ENCODE assay signal across 8 cellular contexts in the genomic region with DNA sequence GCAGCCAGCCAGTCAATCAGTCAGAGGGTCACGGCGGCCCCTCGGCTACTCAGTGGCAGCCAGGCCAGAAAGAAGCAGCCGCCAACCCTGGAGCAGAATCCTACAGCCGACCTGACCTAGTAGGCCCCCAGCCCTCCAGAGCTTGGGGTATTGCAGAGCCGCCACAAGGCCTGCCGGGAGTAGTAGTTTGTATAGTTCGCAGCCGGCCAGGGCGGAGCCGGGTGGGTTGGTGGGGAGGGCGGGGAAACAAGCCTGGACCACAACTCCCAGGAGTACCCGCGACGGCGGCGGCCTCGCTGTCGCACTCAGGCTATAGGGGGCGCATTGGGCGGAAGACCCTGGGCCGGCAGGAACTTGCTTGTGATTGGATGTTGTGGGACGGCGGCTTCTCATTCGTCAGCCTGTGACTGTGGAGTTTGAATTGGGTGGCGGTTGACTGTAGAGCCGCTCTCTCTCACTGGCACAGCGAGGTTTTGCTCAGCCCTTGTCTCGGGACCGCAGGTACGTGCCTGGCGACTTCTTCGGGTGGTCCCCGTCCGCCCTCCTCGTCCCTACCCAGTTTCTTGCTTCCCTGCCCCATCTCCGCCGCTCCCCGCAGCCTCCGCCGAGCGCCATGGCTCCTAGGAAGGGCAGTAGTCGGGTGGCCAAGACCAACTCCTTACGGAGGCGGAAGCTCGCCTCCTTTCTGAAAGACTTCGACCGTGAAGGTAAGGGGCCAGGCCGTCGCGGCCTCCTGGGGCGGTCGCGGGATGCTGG. TPM values are rescaled to one million over a fixed set of nuclear protein-coding genes. Genes with fewer than 3 reads are reported as not detected.
A peak's percentile ranks its signal among the peaks of the same experiment; 100 is the strongest.
DNase-seq lines count a peak whose midpoint lies in the region; ATAC-seq and TF ChIP-seq lines count a peak whose summit lies in the region.

Gene CDCA8, plus strand, starts transcription at position 439 of the 756 bp plus-strand sequence. Its CDS starts 175 bp downstream, at position 614.

- TF ChIP-seq CTCF in AG10803 (conservative IDR thresholded peaks at IDR 0.05; ENCODE audit: low read length) (peak; percentile 66), activated B cell treated with CpG ODN at 0.5 μM for 24 hours (IDR thresholded peaks at IDR 0.05) (no peak), spleen (IDR thresholded peaks at IDR 0.05 in 8 of 11, conservative IDR thresholded peaks at IDR 0.05 in 3 of 11) (peak in 10 of 11 experiments; percentile 34 to 91 (median 80))

- H3K36me3 Mint-ChIP-seq in activated B cell treated with CpG ODN at 0.5 μM for 24 hours (ENCODE audit: low read depth) (peaks cover 14% of the 10 kb centered on the region), immature natural killer cell (peaks cover 0 to 6% (median 4%) of the 10 kb centered on the region in 3 donors)

- H3K9me3 ChIP-seq in spleen: no peaks in the 10 kb centered on the region

- ATAC-seq in GM19023 (IDR thresholded peaks at IDR 0.05; ENCODE audit: unreplicated experiment) (peak; percentile 84), HG03280 (IDR thresholded peaks at IDR 0.05; ENCODE audit: unreplicated experiment) (peak; percentile 84), activated B cell treated with CpG ODN at 0.5 μM for 24 hours (ENCODE audit: low read depth) (peak; percentile 92)

- H3K4me1 ChIP-seq in spleen: peaks cover 30 to 63% (median 43%) of the 10 kb centered on the region in 6 donors

- H3K4me1 Mint-ChIP-seq in activated B cell treated with CpG ODN at 0.5 μM for 24 hours (peaks cover 47% of the 10 kb centered on the region), immature natural killer cell (peaks cover 42 to 43% of the 10 kb centered on the region in 2 donors)

- H3K9me3 Mint-ChIP-seq in activated B cell treated with CpG ODN at 0.5 μM for 24 hours (no peaks in the 10 kb centered on the region), immature natural killer cell (no peaks in the 10 kb centered on the region)

- POLR2A ChIA-PET in activated B cell treated with CpG ODN at 0.5 μM for 24 hours (lab: Charles Lee): interaction anchor here (0.6 to 3.6 kb wide), 9 partner anchors 10 to 322 kb away, joined by 3 to 29 read pairs (median 8); partner anchors contain the start of genes GNL2, MEAF6, MTF1 and SNIP1

- CTCF ChIA-PET in activated B cell treated with CpG ODN at 0.5 μM for 24 hours (lab: Charles Lee): interaction anchor here (2.5 kb wide), 1 partner anchor 168 kb away, joined by 7 read pairs; no protein-coding TSS in a partner anchor

- peak in 1 of 3 donors; percentile 55 for TF ChIP-seq POLR2A in spleen (IDR thresholded peaks at IDR 0.05)

- H3K4me3 ChIP-seq in AG10803 (ENCODE audit: low read length): peak within 1 kb of the TSS; percentile 96
- H3K4me3 ChIP-seq in spleen: peak within 1 kb of the TSS; percentile 81 to 96 (median 92)

- no peaks in the 10 kb centered on the region for H3K27me3 ChIP-seq in spleen (replicated peaks in 1 of 7)

- H3K27ac Mint-ChIP-seq in activated B cell treated with CpG ODN at 0.5 μM for 24 hours: peak within 1 kb of the TSS; percentile 91
- peak within 1 kb of the TSS; percentile 86 to 95 (median 91) for H3K27ac Mint-ChIP-seq in immature natural killer cell

- H3K36me3 ChIP-seq in spleen: peaks cover 0 to 30% (median 7%) of the 10 kb centered on the region in 6 donors

- DNase-seq in AG10803 (ENCODE audit: low read depth) (peak; percentile 98), NCI-H345 (lab: John Stamatoyannopoulos, UW) (peak; percentile 98), activated B cell treated with CpG ODN at 0.5 μM for 24 hours (peak; percentile 95), caudate nucleus (lab: John Stamatoyannopoulos, UW) (peak; percentile 73 to 99 (median 98)), immature natural killer cell (peak; percentile 97), spleen (peak; percentile 99)

- H3K4me3 Mint-ChIP-seq in activated B cell treated with CpG ODN at 0.5 μM for 24 hours: peak within 1 kb of the TSS; percentile 93
- peak within 1 kb of the TSS; percentile 87 to 95 (median 92) for H3K4me3 Mint-ChIP-seq in immature natural killer cell

- intact Hi-C loops in activated B cell treated with CpG ODN at 0.5 μM for 24 hours (cut with micrococcal nuclease) (loop anchor here (1.0 to 5.0 kb wide), 14 partner anchors 97 to 1306 kb away; partner anchors contain the start of genes GNL2, INPP5B, MANEAL and MEAF6), spleen (cut with DNase I; ENCODE audit: low total_unique reads) (loop anchor here (10.0 kb wide), 2 partner anchors 113 to 163 kb away; partner anchors contain the start of genes C1orf122, MTF1 and YRDC)

- 0 to 1% (median 0%) methylated on average over 22 to 54 of the region's 54 CpGs for WGBS in spleen, 5 donors

- H3K27me3 Mint-ChIP-seq in activated B cell treated with CpG ODN at 0.5 μM for 24 hours: no peaks in the 10 kb centered on the region
- H3K27me3 Mint-ChIP-seq in immature natural killer cell (ENCODE audit: low read depth in 3 of 3): peaks cover 7 to 9% (median 9%) of the 10 kb centered on the region in 3 donors

- H3K27ac ChIP-seq in caudate nucleus (ENCODE audit: low read depth, low read length) (peak within 1 kb of the TSS; percentile 58), spleen (peak within 1 kb of the TSS; percentile 49 to 90 (median 84))

RNA-seq across cellular contexts. Expression of gene CDCA8, which starts in this region (rescaled TPM):
- total RNA-seq in activated B cell treated with CpG ODN at 0.5 μM for 24 hours: 1.9 and 2.9 TPM in 2 replicates
- 1 to 10 TPM; 2.6 to 6.1 (median 5.4) TPM for polyA plus RNA-seq in immature natural killer cell
- total RNA-seq in spleen: 1 to 10 TPM; 1.2 to 8.2 (median 4.3) TPM
- 1 to 10 TPM; 1.5 to 7.7 (median 3.9) TPM for polyA plus RNA-seq in spleen

Comparison
In these comparisons a context has a peak if more than half of its experiments do, and no peak if none do; other contexts are left out.
1. Peak in every context shown above with its lines: DNase-seq, ATAC-seq, H3K4me3 ChIP-seq and H3K27ac ChIP-seq.